28 cellular contexts compared by ENCODE assay signal in genomic region chr6:22231616-22232015, GRCh38.
DNase-seq lines count a peak whose midpoint lies in the region; ATAC-seq, FAIRE-seq and TF ChIP-seq lines count a peak whose summit lies in the region.
"Had no signal": no experiment of that assay in that cellular context is flagged by ENCODE, and none has a peak within 500 bp of the region (broad histone marks: within the 10 kb centered on the region; RNA-seq: fewer than 3 reads in every experiment).

No MANE protein-coding gene starts in this region.

- CTCF ChIA-PET in PC-3 (lab: Charles Lee) = no interaction called here

- H3K9me2 ChIP-seq in PC-3 (replicated peaks; ENCODE audit: low read length) = no peaks in the 10 kb centered on the region
- no peaks in the 10 kb centered on the region for H3K9me2 ChIP-seq in neural cell (ENCODE audit: insufficient read depth, low read length)

- no peak for TF ChIP-seq EP300 in neural cell (conservative IDR thresholded peaks at IDR 0.05; ENCODE audit: poor library complexity, severe bottlenecking)

- intact Hi-C loops in PC-3 (cut with micrococcal nuclease) = loop anchor here (10.0 kb wide), 1 partner anchor 487 kb away; no protein-coding TSS in a partner anchor
- intact Hi-C loops in left ventricle myocardium inferior (cut with micrococcal nuclease) = no loop called here
- intact Hi-C loops in esophagus squamous epithelium (cut with DNase I) = no loop called here

- H3K27me3 ChIP-seq in PC-3 (ENCODE audit: low read length) (no peaks in the 10 kb centered on the region), bronchial epithelial cell (ENCODE audit: control insufficient read depth, insufficient read depth, low read length) (no peaks in the 10 kb centered on the region), neural cell (ENCODE audit: insufficient read depth, low read depth, low read length) (no peaks in the 10 kb centered on the region), left ventricle myocardium inferior (ENCODE audit: low read depth) (no peaks in the 10 kb centered on the region), esophagus squamous epithelium (no peaks in the 10 kb centered on the region)
- H3K27me3 ChIP-seq: spleen had no signal

- BruUV-seq in PC-3 (replicated peaks; lab: Mats Ljungman, UMichigan) = no TSS peak

- H3K79me2 ChIP-seq in PC-3 (ENCODE audit: low read length) (no peaks in the 10 kb centered on the region), neural cell (replicated peaks; ENCODE audit: insufficient read depth, low read length) (no peaks in the 10 kb centered on the region)

- peak; percentile 66 for DNase-seq in EH (ENCODE audit: low read depth)
- DNase-seq in PC-3 = peak; percentile 74
- DNase-seq in bronchial epithelial cell (ENCODE audit: low read depth) = peak; percentile 88
- DNase-seq in inferior parietal cortex (ENCODE audit: extremely low spot score) = no peak
- DNase-seq in left ventricle myocardium inferior = no peak
- DNase-seq in pons (ENCODE audit: low spot score) = no peak
- DNase-seq in esophagus squamous epithelium (lab: John Stamatoyannopoulos, UW) = no peak
- DNase-seq: activated CD4-positive, alpha-beta T cell treated with anti-CD3 and anti-CD28 coated beads, Interleukin-2, amount 50 U/mL, for 4 hours; activated CD4-positive, CD25-positive, alpha-beta regulatory T cell; activated CD8-positive, alpha-beta memory T cell treated with anti-CD3 and anti-CD28 coated beads, Interleukin-2, amount 50 U/mL, for 48 hours; DMS53; endodermal cell; Karpas-422; left colon; naive B cell; NCI-H1092; NCI-H187 treated with DMSO at 0.1 percent for 48 hours; NCI-H345; NCI-H774; occipital lobe; SHP77; spleen; stimulated activated CD4-positive, alpha-beta T cell treated with anti-CD3 and anti-CD28 coated beads, Interleukin-2, amount 100 ng/mL, for 48 hours had no signal

- H3K4me3 ChIP-seq in PC-3 (ENCODE audit: low read length) (no peak overlapping the region), bronchial epithelial cell (ENCODE audit: low read depth, low read length) (no peak overlapping the region), neural cell (ENCODE audit: low read length) (peak overlapping the region; percentile 37), left ventricle myocardium inferior (no peak overlapping the region), esophagus squamous epithelium (no peak overlapping the region)
- H3K4me3 ChIP-seq: coronary artery, spleen had no signal

- H3F3A ChIP-seq in PC-3 (ENCODE audit: low read length, unreplicated experiment) (peaks cover 5% of the 10 kb centered on the region), neural cell (ENCODE audit: insufficient read depth, low read length, poor library complexity, severe bottlenecking) (no peaks in the 10 kb centered on the region)

- no peaks in the 10 kb centered on the region for H4K20me1 ChIP-seq in PC-3 (ENCODE audit: low read length)
- no peaks in the 10 kb centered on the region for H4K20me1 ChIP-seq in neural cell (ENCODE audit: insufficient read depth)

- no peak overlapping the region for H3K9ac ChIP-seq in PC-3 (ENCODE audit: low read length)
- peak overlapping the region; percentile 16 for H3K9ac ChIP-seq in neural cell (ENCODE audit: low read length)

- 82 to 87% methylated on average over 4 of the region's 4 CpGs for WGBS in esophagus squamous epithelium, 2 donors

- POLR2A ChIA-PET in PC-3 (lab: Charles Lee; ENCODE audit: unreplicated experiment) = no interaction called here

- no peak for TF ChIP-seq RAD21 in neural cell (conservative IDR thresholded peaks at IDR 0.05)

- no peak for TF ChIP-seq CTCF in PC-3 (conservative IDR thresholded peaks at IDR 0.05; ENCODE audit: low read depth, low read length)
- TF ChIP-seq CTCF in bronchial epithelial cell (IDR thresholded peaks at IDR 0.05; ENCODE audit: insufficient read depth, low read length, severe bottlenecking) = no peak
- TF ChIP-seq CTCF in neural cell (IDR thresholded peaks at IDR 0.05; ENCODE audit: poor library complexity, severe bottlenecking) = no peak
- TF ChIP-seq CTCF in left ventricle myocardium inferior (IDR thresholded peaks at IDR 0.05; ENCODE audit: borderline replicate concordance) = no peak
- TF ChIP-seq CTCF in esophagus squamous epithelium (IDR thresholded peaks at IDR 0.05) = no peak

- H3K36me3 ChIP-seq in PC-3 (ENCODE audit: low read depth, low read length) (no peaks in the 10 kb centered on the region), bronchial epithelial cell (ENCODE audit: control insufficient read depth, insufficient read depth, low read length) (no peaks in the 10 kb centered on the region), neural cell (ENCODE audit: insufficient read depth, low read length) (no peaks in the 10 kb centered on the region), left ventricle myocardium inferior (no peaks in the 10 kb centered on the region), esophagus squamous epithelium (no peaks in the 10 kb centered on the region)
- H3K36me3 ChIP-seq: spleen had no signal

- no peak for FAIRE-seq in bronchial epithelial cell (lab: Jason Lieb, UNC)
- FAIRE-seq: H54 had no signal

- no peak for ATAC-seq in PC-3
- ATAC-seq: activated T-helper 17 cell treated with anti-CD3 and anti-CD28 coated beads, Interleukin-2, amount 50 U/mL, for 72 hours; left colon; stimulated activated effector memory CD8-positive, alpha-beta T cell treated with anti-CD3 and anti-CD28 coated beads, Interleukin-12 subunit alpha, Interleukin-12 subunit beta, amount 100 ng/mL, for 72 hours had no signal

- H2AFZ ChIP-seq in PC-3 (ENCODE audit: low read length) (no peak overlapping the region), neural cell (ENCODE audit: low read depth, low read length) (no peak overlapping the region)

- H3K9me3 ChIP-seq in PC-3 (ENCODE audit: low read length) (no peaks in the 10 kb centered on the region), neural cell (ENCODE audit: low read length) (no peaks in the 10 kb centered on the region), left ventricle myocardium inferior (replicated peaks) (no peaks in the 10 kb centered on the region), esophagus squamous epithelium (no peaks in the 10 kb centered on the region)

- no peak for TF ChIP-seq POLR2A in esophagus squamous epithelium (IDR thresholded peaks at IDR 0.05)

- H3K27ac ChIP-seq in PC-3 (ENCODE audit: low read length) (peak overlapping the region; percentile 44), neural cell (ENCODE audit: low read length) (peak overlapping the region; percentile 60), left ventricle myocardium inferior (replicated peaks) (no peak overlapping the region), esophagus squamous epithelium (no peak overlapping the region)
- H3K27ac ChIP-seq: coronary artery, spleen had no signal

- peak overlapping the region; percentile 12 for H3K4me2 ChIP-seq in PC-3 (ENCODE audit: low read length)
- H3K4me2 ChIP-seq in neural cell (ENCODE audit: low read length) = no peak overlapping the region

- H3K4me1 ChIP-seq in PC-3 (ENCODE audit: insufficient read depth, low read length) (peaks cover 15% of the 10 kb centered on the region), left ventricle myocardium inferior (no peaks in the 10 kb centered on the region), esophagus squamous epithelium (peaks cover 0 to 4% (median 0%) of the 10 kb centered on the region in 3 donors)
- H3K4me1 ChIP-seq: spleen had no signal

TF ChIP-seq in neural cell, 6 proteins besides CTCF, POLR2A, EP300 and RAD21:
- no peak for TF ChIP-seq SMC3 (conservative IDR thresholded peaks at IDR 0.05; ENCODE audit: poor library complexity)
- TF ChIP-seq EZH2 (IDR thresholded peaks at IDR 0.05; ENCODE audit: borderline replicate concordance, insufficient read depth, low read length, poor library complexity, severe bottlenecking) = no peak
- TF ChIP-seq TAF1 (IDR thresholded peaks at IDR 0.05; ENCODE audit: low read depth) = no peak
- no peak for TF ChIP-seq MXI1 (conservative IDR thresholded peaks at IDR 0.05; ENCODE audit: poor library complexity, severe bottlenecking)
- no peak for TF ChIP-seq REST (IDR thresholded peaks at IDR 0.05; ENCODE audit: borderline replicate concordance)

Comparison
In these comparisons a context has a peak if more than half of its experiments do, and no peak if none do; other contexts are left out.
1. DNase-seq: peak in EH (single experiment), PC-3 (single experiment) and bronchial epithelial cell (single experiment); none in inferior parietal cortex (single experiment), left ventricle myocardium inferior (single experiment), pons (single experiment) and esophagus squamous epithelium (single experiment).
2. H3K27ac ChIP-seq: peak in PC-3 (single experiment) and neural cell (single experiment); none in left ventricle myocardium inferior (single experiment) and esophagus squamous epithelium (0 of 4).